16 cellular contexts compared by ENCODE assay signal in genomic region chr20:38635721-38636285, GRCh38. TPM values are rescaled to one million over a fixed set of nuclear protein-coding genes. Genes with fewer than 3 reads are reported as not detected.
DNase-seq lines count a peak whose midpoint lies in the region; ATAC-seq and TF ChIP-seq lines count a peak whose summit lies in the region.
"Had no signal": no experiment of that assay in that cellular context is flagged by ENCODE, and none has a peak within 500 bp of the region (broad histone marks: within the 10 kb centered on the region; RNA-seq: fewer than 3 reads in every experiment).

No MANE protein-coding gene starts in this region.

- intact Hi-C loops in testis (cut with DNase I; ENCODE audit: low total_unique reads), result no loop called here

- TF ChIP-seq POLR2A in testis (IDR thresholded peaks at IDR 0.05), result no peak

- no peaks in the 10 kb centered on the region for H3K9me3 ChIP-seq in RWPE2 (ENCODE audit: severe bottlenecking)
- H3K9me3 ChIP-seq in fibroblast of lung (ENCODE audit: control insufficient read depth, insufficient read depth, low read depth, low read length), result no peaks in the 10 kb centered on the region
- H3K9me3 ChIP-seq in testis, result no peaks in the 10 kb centered on the region
- H3K9me3 ChIP-seq: prostate gland had no signal

- DNase-seq in AML-193 (lab: John Stamatoyannopoulos, UW), result peak; percentile 2 to 9
- peak; percentile 40 to 61 for DNase-seq in HL-60 (ENCODE audit: low read depth in 1 of 2, low spot score in 1 of 2)
- DNase-seq in RWPE2 (ENCODE audit: low spot score), result no peak
- peak; percentile 24 to 51 for DNase-seq in fibroblast of lung (ENCODE audit: low read depth in 2 of 2)
- DNase-seq in NCI-H345 treated with DMSO at 0.1 percent for 48 hours (lab: John Stamatoyannopoulos, UW; ENCODE audit: unreplicated experiment), result no peak
- DNase-seq in testis, result no peak
- DNase-seq in coronary artery (ENCODE audit: low spot score), result no peak
- DNase-seq: activated CD4-positive, alpha-beta T cell treated with anti-CD3 and anti-CD28 coated beads for 36 hours; NCI-H1048; stimulated activated CD4-positive, alpha-beta T cell treated with anti-CD3 and anti-CD28 coated beads, Interleukin-4, amount 100 ng/mL, for 4 hours had no signal

- H3K27ac ChIP-seq in HL-60 (replicated peaks) (no peak overlapping the region), RWPE2 (ENCODE audit: poor library complexity, severe bottlenecking) (no peak overlapping the region), fibroblast of lung (ENCODE audit: insufficient read depth, low read length) (no peak overlapping the region), testis (no peak overlapping the region), coronary artery (no peak overlapping the region)
- H3K27ac ChIP-seq: C4-2B, prostate gland, SK-N-MC had no signal

- H3K36me3 ChIP-seq in RWPE2 (ENCODE audit: low read depth) (no peaks in the 10 kb centered on the region), fibroblast of lung (ENCODE audit: control insufficient read depth, insufficient read depth, low read length) (no peaks in the 10 kb centered on the region), testis (ENCODE audit: low read depth, missing control alignments) (no peaks in the 10 kb centered on the region)
- H3K36me3 ChIP-seq: prostate gland had no signal

- H2AFZ ChIP-seq in fibroblast of lung (ENCODE audit: low read length), result no peak overlapping the region

- no peaks in the 10 kb centered on the region for H3K79me2 ChIP-seq in fibroblast of lung (ENCODE audit: control insufficient read depth, insufficient read depth, low read length)

- H3K27me3 ChIP-seq in HL-60 (ENCODE audit: insufficient read depth, poor library complexity, severe bottlenecking), result no peaks in the 10 kb centered on the region
- H3K27me3 ChIP-seq in RWPE2 (ENCODE audit: insufficient read depth, poor library complexity, severe bottlenecking), result no peaks in the 10 kb centered on the region
- H3K27me3 ChIP-seq in fibroblast of lung (ENCODE audit: control insufficient read depth, insufficient read depth, low read length), result no peaks in the 10 kb centered on the region
- no peaks in the 10 kb centered on the region for H3K27me3 ChIP-seq in testis

- no peak overlapping the region for H3K4me3 ChIP-seq in HL-60 (replicated peaks; ENCODE audit: insufficient read depth, low read length)
- no peak overlapping the region for H3K4me3 ChIP-seq in RWPE2 (ENCODE audit: severe bottlenecking)
- H3K4me3 ChIP-seq in fibroblast of lung (replicated peaks in 1 of 4; ENCODE audit: control extremely low read depth in 1 of 4, insufficient read depth in 1 of 4, low read depth in 3 of 4, low read length in 4 of 4), result no peak overlapping the region
- H3K4me3 ChIP-seq in testis, result no peak overlapping the region
- no peak overlapping the region for H3K4me3 ChIP-seq in coronary artery
- H3K4me3 ChIP-seq: prostate gland, SK-N-MC had no signal

- TF ChIP-seq CTCF in HL-60 (IDR thresholded peaks at IDR 0.05; ENCODE audit: insufficient read depth, low read length) (no peak), RWPE2 (IDR thresholded peaks at IDR 0.05; ENCODE audit: poor library complexity, severe bottlenecking) (no peak), fibroblast of lung (conservative IDR thresholded peaks at IDR 0.05 in 1 of 2, IDR thresholded peaks at IDR 0.05 in 1 of 2; ENCODE audit: low read depth in 1 of 2, low read length in 2 of 2) (no peak), testis (IDR thresholded peaks at IDR 0.05) (no peak), coronary artery (IDR thresholded peaks at IDR 0.05) (no peak)

- peaks cover 5% of the 10 kb centered on the region for H3K4me1 ChIP-seq in RWPE2 (ENCODE audit: insufficient read depth, poor library complexity, severe bottlenecking)
- H3K4me1 ChIP-seq in fibroblast of lung (ENCODE audit: control insufficient read depth, extremely low read depth, insufficient read depth, low read length), result no peaks in the 10 kb centered on the region
- no peaks in the 10 kb centered on the region for H3K4me1 ChIP-seq in testis
- H3K4me1 ChIP-seq: prostate gland had no signal

- 64 to 72% methylated on average over 3 of the region's 3 CpGs for WGBS in testis, 2 donors

- ATAC-seq in RWPE2 (ENCODE audit: low read depth), result peak; percentile 54
- no peak for ATAC-seq in HG03521 (IDR thresholded peaks at IDR 0.05; ENCODE audit: unreplicated experiment)
- ATAC-seq: activated CD4-positive, alpha-beta T cell treated with anti-CD3 and anti-CD28 coated beads for 36 hours had no signal

- H4K20me1 ChIP-seq in fibroblast of lung (ENCODE audit: control insufficient read depth, extremely low read depth, insufficient read depth, low read length), result no peaks in the 10 kb centered on the region

- H3K4me2 ChIP-seq in fibroblast of lung (ENCODE audit: extremely low read depth, insufficient read depth, low read length), result no peak overlapping the region

- H3K9ac ChIP-seq in fibroblast of lung (ENCODE audit: insufficient read depth, low read length), result no peak overlapping the region

RNA-seq across cellular contexts. Expression of gene ARHGAP40, which starts 34.2 kb away (rescaled TPM):
- total RNA-seq in fibroblast of lung, result not detected in 2 replicates
- polyA plus RNA-seq in fibroblast of lung, result not detected in 2 replicates
- polyA plus RNA-seq in fibroblast of lung (2012), result not detected in 2 replicates
- polyA minus RNA-seq in fibroblast of lung (ENCODE audit: low replicate concordance), result not detected in 2 replicates
- 1 to 10 TPM; 1.5 TPM for total RNA-seq in testis
- 3.2 TPM for polyA plus RNA-seq in testis (ENCODE audit: insufficient read depth, low read depth, low replicate concordance)
- total RNA-seq: activated CD4-positive, alpha-beta T cell treated with anti-CD3 and anti-CD28 coated beads for 36 hours had no signal

RNA-seq across cellular contexts. Expression of gene ADIG, which starts 54.8 kb away (rescaled TPM):
- total RNA-seq in fibroblast of lung (not detected in 2 replicates), testis (10 to 100 TPM; 10.5 to 40.9 TPM)
- polyA plus RNA-seq in fibroblast of lung (not detected in 2 replicates), testis (ENCODE audit: insufficient read depth, low read depth, low replicate concordance) (53.3 TPM)
- polyA plus RNA-seq in fibroblast of lung (2012), result not detected in 2 replicates
- polyA minus RNA-seq in fibroblast of lung (ENCODE audit: low replicate concordance), result not detected in 2 replicates
- total RNA-seq: activated CD4-positive, alpha-beta T cell treated with anti-CD3 and anti-CD28 coated beads for 36 hours; mesothelial cell of epicardium; NCI-H460; prostate gland had no signal

Comparison
In these comparisons a context has a peak if more than half of its experiments do, and no peak if none do; other contexts are left out.
1. DNase-seq: peak in AML-193 (2 of 2), HL-60 (2 of 2) and fibroblast of lung (2 of 2); none in RWPE2 (single experiment), NCI-H345 treated with DMSO at 0.1 percent for 48 hours (single experiment), testis (single experiment) and coronary artery (single experiment).
2. RNA of gene ADIG, which starts 54.8 kb away (total RNA-seq): 10.5 to 40.9 TPM in testis; not detected in fibroblast of lung; every median in the first group is over 10 times any median in the second.